Comparison of ENCODE assay signal across 13 cellular contexts in the genomic region with DNA sequence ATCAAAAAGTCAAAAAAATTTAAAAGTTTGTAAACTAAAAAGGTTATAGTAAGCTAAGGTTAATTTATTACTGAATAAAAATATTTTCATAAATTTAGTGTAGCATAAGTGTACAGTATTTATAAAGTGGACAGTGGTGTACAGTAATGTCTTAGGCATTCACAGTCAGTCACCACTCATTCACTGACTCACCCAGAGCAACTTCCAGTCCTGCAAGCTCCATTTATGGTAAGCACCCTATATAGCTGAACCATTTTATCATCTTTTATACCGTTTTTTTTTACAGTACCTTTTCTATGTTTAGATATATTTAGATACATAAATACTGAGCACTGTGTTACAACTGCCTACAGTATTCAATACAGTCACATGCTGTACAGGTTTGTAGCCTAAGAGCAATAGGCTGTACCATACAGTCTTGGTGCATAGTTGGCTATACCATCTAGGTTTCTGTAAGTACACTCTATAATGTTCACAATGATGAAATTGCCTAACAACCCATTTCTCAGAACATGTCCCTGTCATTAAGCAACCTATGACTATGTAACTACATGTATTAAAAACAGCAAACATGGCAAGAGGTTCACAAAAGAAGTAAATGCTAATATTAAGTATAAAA. TPM values are rescaled to one million over a fixed set of nuclear protein-coding genes. Genes with fewer than 3 reads are reported as not detected.
DNase-seq lines count a peak whose midpoint lies in the region; ATAC-seq and TF ChIP-seq lines count a peak whose summit lies in the region.
"Had no signal": no experiment of that assay in that cellular context is flagged by ENCODE, and none has a peak within 500 bp of the region (broad histone marks: within the 10 kb centered on the region; RNA-seq: fewer than 3 reads in every experiment).

No MANE protein-coding gene starts in this region.

- H3K27ac Mint-ChIP-seq in progenitor cell of endocrine pancreas = no peak overlapping the region

- in situ Hi-C loops in mammary epithelial cell (cut with MboI; ENCODE audit: low sequenced_read_pairs in 2 of 2) = loop anchor here (5.0 to 25.0 kb wide), 3 partner anchors 140 to 423 kb away; no protein-coding TSS in a partner anchor

- H3K27me3 ChIP-seq in mammary epithelial cell (ENCODE audit: insufficient read depth, low read length) = no peaks in the 10 kb centered on the region
- no peaks in the 10 kb centered on the region for H3K27me3 ChIP-seq in left lung
- H3K27me3 ChIP-seq in heart right ventricle = peaks cover 0 to 27% (median 0%) of the 10 kb centered on the region in 7 donors
- H3K27me3 ChIP-seq in psoas muscle (ENCODE audit: insufficient read depth in 3 of 3, low read length in 2 of 3) = no peaks in the 10 kb centered on the region
- H3K27me3 ChIP-seq: vagina had no signal

- H3K4me1 ChIP-seq in mammary epithelial cell (ENCODE audit: insufficient read depth, low read length) (peaks cover 21% of the 10 kb centered on the region), left lung (peaks cover 0 to 60% of the 10 kb centered on the region in 2 donors), heart right ventricle (peaks cover 0 to 74% (median 20%) of the 10 kb centered on the region in 9 donors), psoas muscle (peaks cover 13% of the 10 kb centered on the region)

- DNase-seq in EH (ENCODE audit: low read depth) (peak; percentile 86), MV-4-11 (lab: John Stamatoyannopoulos, UW) (peak; percentile 17), mammary epithelial cell (peak; percentile 75), left lung (no peak), SHP77 (lab: John Stamatoyannopoulos, UW) (no peak), progenitor cell of endocrine pancreas (ENCODE audit: low spot score, unreplicated experiment) (no peak), heart right ventricle (no peak), psoas muscle (no peak)
- DNase-seq: activated gamma-delta T cell, NCI-H510A treated with DMSO at 0.1 percent for 48 hours had no signal

- CTCF ChIA-PET in mammary epithelial cell (lab: Charles Lee; ENCODE audit: low non-redundant PET) = interaction anchor here (1.2 kb wide), 1 partner anchor 142 kb away, joined by 6 read pairs; no protein-coding TSS in a partner anchor

- TF ChIP-seq CTCF in mammary epithelial cell (conservative IDR thresholded peaks at IDR 0.05 in 1 of 2, IDR thresholded peaks at IDR 0.05 in 1 of 2; ENCODE audit: extremely low read depth in 1 of 2, insufficient read depth in 1 of 2, low read depth in 1 of 2, low read length in 2 of 2) (no peak), left lung (IDR thresholded peaks at IDR 0.05) (no peak), progenitor cell of endocrine pancreas (IDR thresholded peaks at IDR 0.05; ENCODE audit: unreplicated experiment) (no peak), heart right ventricle (IDR thresholded peaks at IDR 0.05) (no peak), psoas muscle (IDR thresholded peaks at IDR 0.05) (no peak)

- intact Hi-C loops in mammary epithelial cell (cut with micrococcal nuclease) (loop anchor here (5.0 kb wide), 2 partner anchors 128 to 1133 kb away; no protein-coding TSS in a partner anchor), left lung (cut with DNase I) (loop anchor here in 1 of 2 donors (10.0 kb wide), 1 partner anchor 170 kb away; no protein-coding TSS in a partner anchor), heart right ventricle (cut with DNase I) (loop anchor here in 7 of 10 donors (5.0 to 10.0 kb wide), 4 partner anchors 140 to 170 kb away; no protein-coding TSS in a partner anchor), psoas muscle (cut with DNase I) (loop anchor here (5.0 to 10.0 kb wide), 2 partner anchors 143 to 170 kb away; no protein-coding TSS in a partner anchor)

- 7% methylated on average over 1 of the region's 1 CpG for WGBS in mammary epithelial cell (ENCODE audit: low coverage, missing lambda C conversion rate)
- WGBS in heart right ventricle, 2 donors = 11 to 22% methylated on average over 1 of the region's 1 CpG
- WGBS in psoas muscle, 3 donors = 50 to 79% (median 55%) methylated on average over 1 of the region's 1 CpG

- dilution Hi-C loops in mammary epithelial cell (cut with HindIII; ENCODE audit: low sequenced_read_pairs) = no loop called here

- H3K36me3 Mint-ChIP-seq in progenitor cell of endocrine pancreas (ENCODE audit: insufficient read depth) = peaks cover 3% of the 10 kb centered on the region

- no peaks in the 10 kb centered on the region for H3K9me3 Mint-ChIP-seq in progenitor cell of endocrine pancreas (ENCODE audit: low read depth)

- peaks cover 89% of the 10 kb centered on the region for H3K79me2 ChIP-seq in mammary epithelial cell (ENCODE audit: insufficient read depth, low read length)

- ATAC-seq in left lung (peak; percentile 45), heart right ventricle (no peak), psoas muscle (no peak)

- no peaks in the 10 kb centered on the region for H4K20me1 ChIP-seq in mammary epithelial cell (ENCODE audit: insufficient read depth, low read length)

- H3K36me3 ChIP-seq in mammary epithelial cell (ENCODE audit: insufficient read depth, low read length) = peaks cover 4% of the 10 kb centered on the region
- H3K36me3 ChIP-seq in left lung = no peaks in the 10 kb centered on the region
- no peaks in the 10 kb centered on the region for H3K36me3 ChIP-seq in heart right ventricle
- no peaks in the 10 kb centered on the region for H3K36me3 ChIP-seq in psoas muscle (ENCODE audit: insufficient read depth in 1 of 2, low read depth in 1 of 2)
- H3K36me3 ChIP-seq: vagina had no signal

- H3K27ac ChIP-seq in mammary epithelial cell (ENCODE audit: insufficient read depth, low read depth, low read length) (peak overlapping the region; percentile 46), left lung (no peak overlapping the region), heart right ventricle (no peak overlapping the region), psoas muscle (no peak overlapping the region)
- H3K27ac ChIP-seq: SK-N-MC, skin epidermis, vagina had no signal

- peaks cover 5% of the 10 kb centered on the region for H3K4me1 Mint-ChIP-seq in progenitor cell of endocrine pancreas (ENCODE audit: low read depth)

- no TSS peak for BruUV-seq in mammary epithelial cell (replicated peaks; lab: Mats Ljungman, UMichigan)

- no peak overlapping the region for H2AFZ ChIP-seq in mammary epithelial cell (ENCODE audit: low read depth, low read length)

- no peak overlapping the region for H3K4me3 Mint-ChIP-seq in progenitor cell of endocrine pancreas (ENCODE audit: low read depth)

- H3K9me3 ChIP-seq in mammary epithelial cell (replicated peaks; ENCODE audit: insufficient read depth, low read length) (no peaks in the 10 kb centered on the region), left lung (no peaks in the 10 kb centered on the region), heart right ventricle (no peaks in the 10 kb centered on the region), psoas muscle (no peaks in the 10 kb centered on the region)
- H3K9me3 ChIP-seq: vagina had no signal

- no peak overlapping the region for H3K4me3 ChIP-seq in mammary epithelial cell (replicated peaks in 1 of 3; ENCODE audit: insufficient read depth in 1 of 3, low read depth in 2 of 3, low read length in 3 of 3)
- no peak overlapping the region for H3K4me3 ChIP-seq in left lung
- H3K4me3 ChIP-seq in heart right ventricle = no peak overlapping the region
- H3K4me3 ChIP-seq in psoas muscle = no peak overlapping the region
- H3K4me3 ChIP-seq: SK-N-MC, skin epidermis, vagina had no signal

- H3K27me3 Mint-ChIP-seq in progenitor cell of endocrine pancreas = no peaks in the 10 kb centered on the region

- no peak overlapping the region for H3K9ac ChIP-seq in mammary epithelial cell (ENCODE audit: insufficient read depth, low read length)

- peak overlapping the region; percentile 60 for H3K4me2 ChIP-seq in mammary epithelial cell (ENCODE audit: insufficient read depth, low read depth, low read length)

RNA-seq across cellular contexts. Expression of a gene that starts 18.6 kb away (rescaled TPM):
- 100 to 1,000 TPM in 1 of 2 donors, 10 to 100 TPM in 1; 99.5 to 146 TPM for total RNA-seq in mammary epithelial cell
- 37.5 TPM for polyA plus RNA-seq in mammary epithelial cell
- 190 TPM for polyA minus RNA-seq in mammary epithelial cell
- 10 to 100 TPM; 87.7 to 93.9 TPM for total RNA-seq in left lung
- 44.9 and 46.7 TPM in 2 replicates for total RNA-seq in progenitor cell of endocrine pancreas
- 10 to 100 TPM; 28.3 to 69.4 (median 52.1) TPM for total RNA-seq in heart right ventricle
- polyA plus RNA-seq in heart right ventricle = 10 to 100 TPM; 12.7 to 27.0 TPM
- 10 to 100 TPM; 16.4 to 36.0 (median 24.3) TPM for total RNA-seq in psoas muscle
- 10 to 100 TPM; 16.4 to 27.9 (median 20.5) TPM for polyA plus RNA-seq in psoas muscle

Comparison
In these comparisons a context has a peak if more than half of its experiments do, and no peak if none do; other contexts are left out.
1. DNase-seq: peak in EH (single experiment), MV-4-11 (single experiment) and mammary epithelial cell (single experiment); none in left lung (0 of 2), SHP77 (0 of 2), progenitor cell of endocrine pancreas (single experiment), heart right ventricle (0 of 2) and psoas muscle (0 of 2).